11 cellular contexts compared by ENCODE assay signal in genomic region chr11:32396331-32396730, GRCh38. TPM values are rescaled to one million over a fixed set of nuclear protein-coding genes. Genes with fewer than 3 reads are reported as not detected.
DNase-seq lines count a peak whose midpoint lies in the region; ATAC-seq and TF ChIP-seq lines count a peak whose summit lies in the region.
"Had no signal": no experiment of that assay in that cellular context is flagged by ENCODE, and none has a peak within 500 bp of the region (broad histone marks: within the 10 kb centered on the region; RNA-seq: fewer than 3 reads in every experiment).

No MANE protein-coding gene starts in this region.

- ATAC-seq in GM18907 (IDR thresholded peaks at IDR 0.05; ENCODE audit: unreplicated experiment) (peak; percentile 80), HG02610 (IDR thresholded peaks at IDR 0.05; ENCODE audit: unreplicated experiment) (peak; percentile 56), HG03442 (IDR thresholded peaks at IDR 0.05; ENCODE audit: unreplicated experiment) (peak; percentile 63)
- ATAC-seq: CD8-positive, alpha-beta T cell; esophagus mucosa had no signal

- intact Hi-C loops in uterus (cut with DNase I; ENCODE audit: low total_unique reads), result no loop called here

- no peaks in the 10 kb centered on the region for H3K9me3 ChIP-seq in uterus

- H3K4me3 ChIP-seq in uterus, result no peak overlapping the region

- H3K4me1 ChIP-seq in uterus, result no peaks in the 10 kb centered on the region

- no peaks in the 10 kb centered on the region for H3K36me3 ChIP-seq in uterus

- no peaks in the 10 kb centered on the region for H3K27me3 ChIP-seq in uterus

- peak overlapping the region; percentile 42 to 49 for H3K27ac ChIP-seq in uterus

- no peak for TF ChIP-seq POLR2A in uterus (IDR thresholded peaks at IDR 0.05)

- no peak for DNase-seq in uterus
- DNase-seq in GM19240 (ENCODE audit: insufficient read length, low spot score), result no peak
- no peak for DNase-seq in cerebellar cortex (ENCODE audit: low spot score)
- no peak for DNase-seq in foreskin melanocyte
- DNase-seq: CD8-positive, alpha-beta T cell; Kasumi-1 had no signal

- no peak for TF ChIP-seq CTCF in uterus (IDR thresholded peaks at IDR 0.05)

RNA-seq across cellular contexts. Expression of gene WT1, which starts 39.0 kb away (rescaled TPM):
- 100 to 1,000 TPM in 1 of 4 donors, 10 to 100 TPM in 3; 51.2 to 125 (median 53.6) TPM for total RNA-seq in uterus
- total RNA-seq: CD8-positive, alpha-beta T cell; esophagus mucosa; OCI-LY7 had no signal
